In the genomic region with DNA sequence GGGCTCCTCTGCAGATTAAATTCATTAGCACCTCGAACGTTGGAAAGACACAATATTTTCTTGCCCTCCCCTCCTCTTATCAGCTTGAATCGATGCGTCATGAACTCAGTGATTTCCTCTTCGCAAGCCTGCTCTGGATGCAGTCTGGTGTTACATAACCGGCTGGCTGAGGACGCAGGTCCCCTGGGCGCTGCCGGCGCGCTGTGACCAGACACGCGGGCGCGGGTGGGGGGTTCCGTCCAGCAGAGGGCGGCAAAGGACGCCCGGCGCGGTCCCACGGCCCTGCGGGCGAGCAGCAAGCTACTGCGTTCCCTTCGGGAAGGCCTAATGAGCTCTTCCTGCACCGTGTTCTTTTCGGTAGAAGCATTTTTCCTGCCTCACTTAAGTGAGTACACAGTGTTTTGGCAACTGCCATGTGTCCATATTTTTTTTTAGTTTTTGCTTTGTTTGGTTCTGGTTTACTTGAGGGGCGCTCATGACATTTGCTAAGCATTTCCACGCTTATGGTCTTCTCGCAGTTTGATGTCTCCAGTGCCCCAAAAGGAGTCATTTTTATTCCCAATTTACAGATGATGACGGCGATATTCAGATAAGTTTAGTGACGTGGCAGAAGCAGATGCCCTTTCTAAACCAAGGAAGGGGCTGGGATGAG, we compare ENCODE assay signal across 1 cellular context.
TF ChIP-seq lines count a peak whose summit lies in the region.

No MANE protein-coding gene starts in this region.

TF ChIP-seq in HEK293, 187 proteins besides CTCF, POLR2A, EP300 and RAD21 (continued from another document):
- TF ChIP-seq, protein P1, sequence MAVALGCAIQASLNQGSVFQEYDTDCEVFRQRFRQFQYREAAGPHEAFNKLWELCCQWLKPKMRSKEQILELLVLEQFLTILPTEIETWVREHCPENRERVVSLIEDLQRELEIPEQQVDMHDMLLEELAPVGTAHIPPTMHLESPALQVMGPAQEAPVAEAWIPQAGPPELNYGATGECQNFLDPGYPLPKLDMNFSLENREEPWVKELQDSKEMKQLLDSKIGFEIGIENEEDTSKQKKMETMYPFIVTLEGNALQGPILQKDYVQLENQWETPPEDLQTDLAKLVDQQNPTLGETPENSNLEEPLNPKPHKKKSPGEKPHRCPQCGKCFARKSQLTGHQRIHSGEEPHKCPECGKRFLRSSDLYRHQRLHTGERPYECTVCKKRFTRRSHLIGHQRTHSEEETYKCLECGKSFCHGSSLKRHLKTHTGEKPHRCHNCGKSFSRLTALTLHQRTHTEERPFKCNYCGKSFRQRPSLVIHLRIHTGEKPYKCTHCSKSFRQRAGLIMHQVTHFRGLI (tag by site-specific recombination; IDR thresholded peaks at IDR 0.05), result 0 out of 2 replicates have a peak, but pooled peaks have one; percentile 15
- TF ChIP-seq KLF10 (tag by site-specific recombination; IDR thresholded peaks at IDR 0.05), result 0 out of 2 replicates have a peak, but pooled peaks have one; percentile 20
- no peak for TF ChIP-seq KLF1 (tag by site-specific recombination; IDR thresholded peaks at IDR 0.05)
- peak; percentile 90 for TF ChIP-seq ZNF2 (tag by site-specific recombination; IDR thresholded peaks at IDR 0.05)
- TF ChIP-seq, protein P2, sequence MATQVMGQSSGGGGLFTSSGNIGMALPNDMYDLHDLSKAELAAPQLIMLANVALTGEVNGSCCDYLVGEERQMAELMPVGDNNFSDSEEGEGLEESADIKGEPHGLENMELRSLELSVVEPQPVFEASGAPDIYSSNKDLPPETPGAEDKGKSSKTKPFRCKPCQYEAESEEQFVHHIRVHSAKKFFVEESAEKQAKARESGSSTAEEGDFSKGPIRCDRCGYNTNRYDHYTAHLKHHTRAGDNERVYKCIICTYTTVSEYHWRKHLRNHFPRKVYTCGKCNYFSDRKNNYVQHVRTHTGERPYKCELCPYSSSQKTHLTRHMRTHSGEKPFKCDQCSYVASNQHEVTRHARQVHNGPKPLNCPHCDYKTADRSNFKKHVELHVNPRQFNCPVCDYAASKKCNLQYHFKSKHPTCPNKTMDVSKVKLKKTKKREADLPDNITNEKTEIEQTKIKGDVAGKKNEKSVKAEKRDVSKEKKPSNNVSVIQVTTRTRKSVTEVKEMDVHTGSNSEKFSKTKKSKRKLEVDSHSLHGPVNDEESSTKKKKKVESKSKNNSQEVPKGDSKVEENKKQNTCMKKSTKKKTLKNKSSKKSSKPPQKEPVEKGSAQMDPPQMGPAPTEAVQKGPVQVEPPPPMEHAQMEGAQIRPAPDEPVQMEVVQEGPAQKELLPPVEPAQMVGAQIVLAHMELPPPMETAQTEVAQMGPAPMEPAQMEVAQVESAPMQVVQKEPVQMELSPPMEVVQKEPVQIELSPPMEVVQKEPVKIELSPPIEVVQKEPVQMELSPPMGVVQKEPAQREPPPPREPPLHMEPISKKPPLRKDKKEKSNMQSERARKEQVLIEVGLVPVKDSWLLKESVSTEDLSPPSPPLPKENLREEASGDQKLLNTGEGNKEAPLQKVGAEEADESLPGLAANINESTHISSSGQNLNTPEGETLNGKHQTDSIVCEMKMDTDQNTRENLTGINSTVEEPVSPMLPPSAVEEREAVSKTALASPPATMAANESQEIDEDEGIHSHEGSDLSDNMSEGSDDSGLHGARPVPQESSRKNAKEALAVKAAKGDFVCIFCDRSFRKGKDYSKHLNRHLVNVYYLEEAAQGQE (tag by site-specific recombination; IDR thresholded peaks at IDR 0.05), result 0 out of 2 replicates have a peak, but pooled peaks have one; percentile 41
- TF ChIP-seq ZNF391 (tag by site-specific recombination; IDR thresholded peaks at IDR 0.05; ENCODE audit: borderline replicate concordance, low read depth), result peak; percentile 75; the same call in 1 of the 2 replicates
- TF ChIP-seq ZNF660 (tag by site-specific recombination; IDR thresholded peaks at IDR 0.05), result peak; percentile 96
- no peak for TF ChIP-seq HOXC10 (CRISPR knock-in tag; IDR thresholded peaks at IDR 0.05)
- TF ChIP-seq ZEB2 (tag by site-specific recombination; IDR thresholded peaks at IDR 0.05), result peak; percentile 82
- TF ChIP-seq ZBTB48 (tag by site-specific recombination; IDR thresholded peaks at IDR 0.05), result peak; percentile 46; the same call in 1 of the 2 replicates
- TF ChIP-seq ZFP37 (tag by site-specific recombination; IDR thresholded peaks at IDR 0.05), result peak; percentile 90; the same call in 1 of the 2 replicates
- peak; percentile 58; the same call in 1 of the 2 replicates for TF ChIP-seq ZNF366 (tag by site-specific recombination; conservative IDR thresholded peaks at IDR 0.05)
- TF ChIP-seq, protein P3, sequence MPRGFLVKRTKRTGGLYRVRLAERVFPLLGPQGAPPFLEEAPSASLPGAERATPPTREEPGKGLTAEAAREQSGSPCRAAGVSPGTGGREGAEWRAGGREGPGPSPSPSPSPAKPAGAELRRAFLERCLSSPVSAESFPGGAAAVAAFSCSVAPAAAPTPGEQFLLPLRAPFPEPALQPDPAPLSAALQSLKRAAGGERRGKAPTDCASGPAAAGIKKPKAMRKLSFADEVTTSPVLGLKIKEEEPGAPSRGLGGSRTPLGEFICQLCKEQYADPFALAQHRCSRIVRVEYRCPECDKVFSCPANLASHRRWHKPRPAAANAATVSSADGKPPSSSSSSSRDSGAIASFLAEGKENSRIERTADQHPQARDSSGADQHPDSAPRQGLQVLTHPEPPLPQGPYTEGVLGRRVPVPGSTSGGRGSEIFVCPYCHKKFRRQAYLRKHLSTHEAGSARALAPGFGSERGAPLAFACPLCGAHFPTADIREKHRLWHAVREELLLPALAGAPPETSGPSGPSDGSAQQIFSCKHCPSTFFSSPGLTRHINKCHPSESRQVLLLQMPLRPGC (tag by site-specific recombination; IDR thresholded peaks at IDR 0.05), result peak; percentile 46; the same call in 1 of the 2 replicates
- TF ChIP-seq ZNF423 (tag by site-specific recombination; IDR thresholded peaks at IDR 0.05), result peak; percentile 81; the same call in 1 of the 2 replicates
- peak; percentile 88; the same call in 1 of the 2 replicates for TF ChIP-seq ZSCAN30 (tag by site-specific recombination; IDR thresholded peaks at IDR 0.05)
- TF ChIP-seq ZNF24 (tag by site-specific recombination; IDR thresholded peaks at IDR 0.05), result peak; percentile 70; the same call in 1 of the 2 replicates
- peak; percentile 86 for TF ChIP-seq ZNF324 (tag by site-specific recombination; IDR thresholded peaks at IDR 0.05)
- TF ChIP-seq, protein P4, sequence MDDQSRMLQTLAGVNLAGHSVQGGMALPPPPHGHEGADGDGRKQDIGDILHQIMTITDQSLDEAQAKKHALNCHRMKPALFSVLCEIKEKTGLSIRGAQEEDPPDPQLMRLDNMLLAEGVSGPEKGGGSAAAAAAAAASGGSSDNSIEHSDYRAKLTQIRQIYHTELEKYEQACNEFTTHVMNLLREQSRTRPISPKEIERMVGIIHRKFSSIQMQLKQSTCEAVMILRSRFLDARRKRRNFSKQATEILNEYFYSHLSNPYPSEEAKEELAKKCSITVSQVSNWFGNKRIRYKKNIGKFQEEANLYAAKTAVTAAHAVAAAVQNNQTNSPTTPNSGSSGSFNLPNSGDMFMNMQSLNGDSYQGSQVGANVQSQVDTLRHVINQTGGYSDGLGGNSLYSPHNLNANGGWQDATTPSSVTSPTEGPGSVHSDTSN (CRISPR knock-in tag; IDR thresholded peaks at IDR 0.05), result 0 out of 2 replicates have a peak, but pooled peaks have one; percentile 35
- TF ChIP-seq ZNF335 (tag by site-specific recombination; conservative IDR thresholded peaks at IDR 0.05), result no peak; the same call in none of the 2 replicates
- TF ChIP-seq, protein P5, sequence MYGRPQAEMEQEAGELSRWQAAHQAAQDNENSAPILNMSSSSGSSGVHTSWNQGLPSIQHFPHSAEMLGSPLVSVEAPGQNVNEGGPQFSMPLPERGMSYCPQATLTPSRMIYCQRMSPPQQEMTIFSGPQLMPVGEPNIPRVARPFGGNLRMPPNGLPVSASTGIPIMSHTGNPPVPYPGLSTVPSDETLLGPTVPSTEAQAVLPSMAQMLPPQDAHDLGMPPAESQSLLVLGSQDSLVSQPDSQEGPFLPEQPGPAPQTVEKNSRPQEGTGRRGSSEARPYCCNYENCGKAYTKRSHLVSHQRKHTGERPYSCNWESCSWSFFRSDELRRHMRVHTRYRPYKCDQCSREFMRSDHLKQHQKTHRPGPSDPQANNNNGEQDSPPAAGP (tag by site-specific recombination; IDR thresholded peaks at IDR 0.05), result 0 out of 2 replicates have a peak, but pooled peaks have one; percentile 49
- peak; percentile 72 for TF ChIP-seq SP7 (tag by site-specific recombination; IDR thresholded peaks at IDR 0.05)
- peak; percentile 74 for TF ChIP-seq ZNF654 (tag by site-specific recombination; IDR thresholded peaks at IDR 0.05; ENCODE audit: low read depth)
- TF ChIP-seq ZBTB8A (tag by site-specific recombination; IDR thresholded peaks at IDR 0.05), result peak; percentile 78
- TF ChIP-seq ZNF600 (tag by site-specific recombination; IDR thresholded peaks at IDR 0.05), result peak; percentile 98
- TF ChIP-seq, protein P6, sequence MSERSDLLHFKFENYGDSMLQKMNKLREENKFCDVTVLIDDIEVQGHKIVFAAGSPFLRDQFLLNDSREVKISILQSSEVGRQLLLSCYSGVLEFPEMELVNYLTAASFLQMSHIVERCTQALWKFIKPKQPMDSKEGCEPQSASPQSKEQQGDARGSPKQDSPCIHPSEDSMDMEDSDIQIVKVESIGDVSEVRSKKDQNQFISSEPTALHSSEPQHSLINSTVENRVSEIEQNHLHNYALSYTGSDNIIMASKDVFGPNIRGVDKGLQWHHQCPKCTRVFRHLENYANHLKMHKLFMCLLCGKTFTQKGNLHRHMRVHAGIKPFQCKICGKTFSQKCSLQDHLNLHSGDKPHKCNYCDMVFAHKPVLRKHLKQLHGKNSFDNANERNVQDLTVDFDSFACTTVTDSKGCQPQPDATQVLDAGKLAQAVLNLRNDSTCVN (tag by site-specific recombination; optimal IDR thresholded peaks at IDR 0.05), result peak; percentile 86
- TF ChIP-seq RBAK (tag by site-specific recombination; IDR thresholded peaks at IDR 0.05), result no peak
- 0 out of 2 replicates have a peak, but pooled peaks have one; percentile 64 for TF ChIP-seq ZNF501 (tag by site-specific recombination; IDR thresholded peaks at IDR 0.05)
- peak; percentile 66 for TF ChIP-seq ZNF394 (tag by site-specific recombination; IDR thresholded peaks at IDR 0.05; ENCODE audit: borderline replicate concordance)
- peak; percentile 85 for TF ChIP-seq ZIC2 (tag by site-specific recombination; IDR thresholded peaks at IDR 0.05)
- no peak for TF ChIP-seq ZNF140 (tag by site-specific recombination; IDR thresholded peaks at IDR 0.05)
- peak; percentile 39; the same call in 1 of the 2 replicates for TF ChIP-seq ZBTB21 (tag by site-specific recombination; IDR thresholded peaks at IDR 0.05)
- TF ChIP-seq, protein P7, sequence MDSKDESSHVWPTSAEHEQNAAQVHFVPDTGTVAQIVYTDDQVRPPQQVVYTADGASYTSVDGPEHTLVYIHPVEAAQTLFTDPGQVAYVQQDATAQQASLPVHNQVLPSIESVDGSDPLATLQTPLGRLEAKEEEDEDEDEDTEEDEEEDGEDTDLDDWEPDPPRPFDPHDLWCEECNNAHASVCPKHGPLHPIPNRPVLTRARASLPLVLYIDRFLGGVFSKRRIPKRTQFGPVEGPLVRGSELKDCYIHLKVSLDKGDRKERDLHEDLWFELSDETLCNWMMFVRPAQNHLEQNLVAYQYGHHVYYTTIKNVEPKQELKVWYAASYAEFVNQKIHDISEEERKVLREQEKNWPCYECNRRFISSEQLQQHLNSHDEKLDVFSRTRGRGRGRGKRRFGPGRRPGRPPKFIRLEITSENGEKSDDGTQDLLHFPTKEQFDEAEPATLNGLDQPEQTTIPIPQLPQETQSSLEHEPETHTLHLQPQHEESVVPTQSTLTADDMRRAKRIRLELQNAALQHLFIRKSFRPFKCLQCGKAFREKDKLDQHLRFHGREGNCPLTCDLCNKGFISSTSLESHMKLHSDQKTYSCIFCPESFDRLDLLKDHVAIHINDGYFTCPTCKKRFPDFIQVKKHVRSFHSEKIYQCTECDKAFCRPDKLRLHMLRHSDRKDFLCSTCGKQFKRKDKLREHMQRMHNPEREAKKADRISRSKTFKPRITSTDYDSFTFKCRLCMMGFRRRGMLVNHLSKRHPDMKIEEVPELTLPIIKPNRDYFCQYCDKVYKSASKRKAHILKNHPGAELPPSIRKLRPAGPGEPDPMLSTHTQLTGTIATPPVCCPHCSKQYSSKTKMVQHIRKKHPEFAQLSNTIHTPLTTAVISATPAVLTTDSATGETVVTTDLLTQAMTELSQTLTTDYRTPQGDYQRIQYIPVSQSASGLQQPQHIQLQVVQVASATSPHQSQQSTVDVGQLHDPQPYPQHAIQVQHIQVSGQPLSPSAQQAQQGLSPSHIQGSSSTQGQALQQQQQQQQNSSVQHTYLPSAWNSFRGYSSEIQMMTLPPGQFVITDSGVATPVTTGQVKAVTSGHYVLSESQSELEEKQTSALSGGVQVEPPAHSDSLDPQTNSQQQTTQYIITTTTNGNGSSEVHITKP (tag by site-specific recombination; IDR thresholded peaks at IDR 0.05), result peak; percentile 85
- no peak for TF ChIP-seq MEIS1 (CRISPR knock-in tag; IDR thresholded peaks at IDR 0.05; ENCODE audit: borderline replicate concordance)
- TF ChIP-seq ZNF302 (tag by site-specific recombination; IDR thresholded peaks at IDR 0.05; ENCODE audit: low read depth), result no peak
TF ChIP-seq in HEK293: peak in this region for 35.
